ENCODE assay signal across 8 cellular contexts in the genomic region with DNA sequence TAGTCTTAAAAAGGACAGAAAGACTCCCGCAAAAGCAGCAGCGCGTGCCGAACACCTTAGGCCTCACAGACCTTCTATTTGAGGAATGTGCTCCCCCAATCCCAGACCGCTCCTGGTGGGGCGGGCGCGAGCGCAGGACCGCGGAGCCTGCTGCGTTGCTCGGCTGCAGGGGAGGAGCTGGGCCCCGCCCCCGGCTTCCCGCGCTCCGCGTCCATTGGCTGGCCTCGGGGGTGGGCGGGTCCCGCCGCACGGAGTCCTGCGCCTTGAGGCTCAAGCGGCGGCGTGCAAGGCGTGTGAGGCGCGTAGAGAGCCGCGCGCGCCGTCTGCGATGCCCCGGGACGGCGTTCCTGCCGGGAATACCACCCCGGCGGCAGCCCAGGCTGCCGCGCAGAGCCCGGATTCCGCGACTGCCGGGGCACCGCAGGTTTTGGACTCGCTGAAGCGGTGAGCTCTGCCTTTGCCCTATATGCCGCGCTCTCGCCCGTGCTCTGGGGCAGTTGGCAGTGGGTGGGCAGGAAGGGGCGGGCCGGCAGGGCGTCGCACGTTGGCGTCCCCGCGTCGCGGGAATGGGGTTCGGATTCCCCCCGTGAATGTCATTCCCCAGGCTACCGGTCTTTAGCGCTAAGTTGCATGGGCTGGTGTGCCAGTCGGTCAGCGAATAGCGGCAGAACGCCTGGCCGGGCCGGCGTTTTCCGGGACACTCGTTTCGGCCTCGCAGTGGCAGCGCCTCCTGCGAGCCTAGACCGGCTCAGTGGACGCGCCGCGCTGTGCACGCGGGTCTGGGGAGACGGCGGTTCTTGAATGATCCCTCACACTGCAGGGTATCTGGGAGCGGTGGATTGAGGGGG.
A peak's percentile ranks its signal among the peaks of the same experiment; 100 is the strongest.
DNase-seq lines count a peak whose midpoint lies in the region; ATAC-seq and TF ChIP-seq lines count a peak whose summit lies in the region.

No MANE protein-coding gene starts in this region.

- ATAC-seq in HG03354 (IDR thresholded peaks at IDR 0.05; ENCODE audit: poor library complexity, severe bottlenecking, unreplicated experiment): peak; percentile 99
- ATAC-seq in memory B cell (ENCODE audit: low read depth): peak; percentile 98

- H3K27ac Mint-ChIP-seq in memory B cell: no peak overlapping the region

- peak; percentile 98 for DNase-seq in AG20443 (ENCODE audit: low spot score)
- DNase-seq in NCI-H69 (lab: John Stamatoyannopoulos, UW): peak; percentile 5
- DNase-seq in activated CD8-positive, alpha-beta memory T cell treated with anti-CD3 and anti-CD28 coated beads for 4 hours (ENCODE audit: low read depth in 2 of 2): peak; percentile 65
- peak; percentile 68 for DNase-seq in effector CD8-positive, alpha-beta T cell (lab: John Stamatoyannopoulos, UW)
- peak; percentile 83 to 85 for DNase-seq in memory B cell (ENCODE audit: low spot score in 2 of 2)
- DNase-seq in stimulated activated CD4-positive, alpha-beta T cell treated with anti-CD3 and anti-CD28 coated beads, TNF-alpha, amount 100 ng/mL, for 24 hours (ENCODE audit: low read depth in 3 of 3): peak; percentile 73 to 90 (median 79)

- H3K9me3 Mint-ChIP-seq in memory B cell: peaks cover 3% of the 10 kb centered on the region

- peaks cover 5% of the 10 kb centered on the region for H3K4me1 Mint-ChIP-seq in memory B cell

- peak overlapping the region; percentile 74 for H3K4me3 Mint-ChIP-seq in memory B cell

- H3K36me3 Mint-ChIP-seq in memory B cell: peaks cover 2% of the 10 kb centered on the region

- H3K27me3 Mint-ChIP-seq in memory B cell: peaks cover 33% of the 10 kb centered on the region

- peak; percentile 67 for TF ChIP-seq POLR2A in GM19099 (IDR thresholded peaks at IDR 0.05; ENCODE audit: extremely low read depth, insufficient read length, low read depth)

Comparison
In these comparisons a context has a peak if more than half of its experiments do, and no peak if none do; other contexts are left out.
1. Peak in every context shown above with its lines: DNase-seq and ATAC-seq.
2. DNase-seq: peak in every context shown above with its lines; median percentile 98 in AG20443; 84 in memory B cell; 79 in stimulated activated CD4-positive, alpha-beta T cell treated with anti-CD3 and anti-CD28 coated beads, TNF-alpha, amount 100 ng/mL, for 24 hours; 68 in effector CD8-positive, alpha-beta T cell; 65 in activated CD8-positive, alpha-beta memory T cell treated with anti-CD3 and anti-CD28 coated beads for 4 hours; 5 in NCI-H69.